ENCODE assay signal across 8 cellular contexts in genomic region chr12:57088442-57089258, GRCh38. TPM values are rescaled to one million over a fixed set of nuclear protein-coding genes. Genes with fewer than 3 reads are reported as not detected.
A peak's percentile ranks its signal among the peaks of the same experiment; 100 is the strongest.
DNase-seq lines count a peak whose midpoint lies in the region; ATAC-seq and TF ChIP-seq lines count a peak whose summit lies in the region.

Gene NAB2 (plus strand): TSS chr12:57089114. CDS start chr12:57089272, 158 bp downstream.

- TF ChIP-seq CTCF in GM06990 (IDR thresholded peaks at IDR 0.05; ENCODE audit: insufficient read depth, low read length, poor library complexity, severe bottlenecking), result no peak
- TF ChIP-seq CTCF in HFFc6 (IDR thresholded peaks at IDR 0.05), result no peak
- TF ChIP-seq CTCF in NB4 (IDR thresholded peaks at IDR 0.05; ENCODE audit: low read depth, low read length), result no peak
- TF ChIP-seq CTCF in omental fat pad (IDR thresholded peaks at IDR 0.05), result no peak
- TF ChIP-seq CTCF in suprapubic skin (IDR thresholded peaks at IDR 0.05), result no peak

- DNase-seq in GM06990 (ENCODE audit: extremely low read depth, insufficient read length) (peak; percentile 95), HFFc6 (peak; percentile 92), NB4 (ENCODE audit: low read depth) (peak; percentile 99), glomerular endothelial cell (ENCODE audit: extremely low read depth, low read depth, low spot score) (no peak), omental fat pad (ENCODE audit: low spot score) (peak; percentile 72), suprapubic skin (ENCODE audit: low spot score in 2 of 2) (peak; percentile 98)

- peaks cover 62% of the 10 kb centered on the region for H3K4me1 Mint-ChIP-seq in HFFc6 (ENCODE audit: low read depth)
- peaks cover 72% of the 10 kb centered on the region for H3K4me1 Mint-ChIP-seq in activated naive CD4-positive, alpha-beta T cell treated with anti-CD3 and anti-CD28 coated beads, Interleukin-2, amount 50 U/mL, for 24 hours

- peak; percentile 73 for TF ChIP-seq POLR2A in NB4 (IDR thresholded peaks at IDR 0.05; ENCODE audit: extremely low read depth, insufficient read length)
- TF ChIP-seq POLR2A in suprapubic skin (IDR thresholded peaks at IDR 0.05), result peak; percentile 35 to 76

- H3K4me3 Mint-ChIP-seq in HFFc6, result peak within 1 kb of the TSS; percentile 96
- H3K4me3 Mint-ChIP-seq in activated naive CD4-positive, alpha-beta T cell treated with anti-CD3 and anti-CD28 coated beads, Interleukin-2, amount 50 U/mL, for 24 hours, result peak within 1 kb of the TSS; percentile 96

- peaks cover 15% of the 10 kb centered on the region for H3K27me3 Mint-ChIP-seq in HFFc6 (ENCODE audit: insufficient read depth)
- H3K27me3 Mint-ChIP-seq in activated naive CD4-positive, alpha-beta T cell treated with anti-CD3 and anti-CD28 coated beads, Interleukin-2, amount 50 U/mL, for 24 hours, result no peaks in the 10 kb centered on the region

- H3K36me3 Mint-ChIP-seq in HFFc6 (ENCODE audit: low read depth), result peaks cover 17% of the 10 kb centered on the region
- H3K36me3 Mint-ChIP-seq in activated naive CD4-positive, alpha-beta T cell treated with anti-CD3 and anti-CD28 coated beads, Interleukin-2, amount 50 U/mL, for 24 hours, result peaks cover 7% of the 10 kb centered on the region

- H3K4me3 ChIP-seq in GM06990 (replicated peaks; ENCODE audit: low read depth, low read length) (peak within 1 kb of the TSS; percentile 89), NB4 (ENCODE audit: low read depth, low read length) (peak within 1 kb of the TSS; percentile 82), suprapubic skin (peak within 1 kb of the TSS; percentile 74)

- peak; percentile 53 for ATAC-seq in SK-N-SH treated with all-trans-retinoic acid at 6 μM for 48 hours
- peak; percentile 37 for ATAC-seq in omental fat pad (ENCODE audit: low FRiP score)

- H3K4me1 ChIP-seq in suprapubic skin, result peaks cover 56% of the 10 kb centered on the region

- H3K27me3 ChIP-seq in GM06990 (replicated peaks; ENCODE audit: control insufficient read depth, insufficient read depth, low read length), result no peaks in the 10 kb centered on the region
- H3K27me3 ChIP-seq in suprapubic skin, result no peaks in the 10 kb centered on the region

- peak within 1 kb of the TSS; percentile 98 for H3K27ac Mint-ChIP-seq in HFFc6
- H3K27ac Mint-ChIP-seq in activated naive CD4-positive, alpha-beta T cell treated with anti-CD3 and anti-CD28 coated beads, Interleukin-2, amount 50 U/mL, for 24 hours, result peak within 1 kb of the TSS; percentile 96

- TF ChIP-seq EP300 in suprapubic skin (IDR thresholded peaks at IDR 0.05), result no peak

- no peaks in the 10 kb centered on the region for H3K9me3 ChIP-seq in suprapubic skin

- H3K9me3 Mint-ChIP-seq in HFFc6, result no peaks in the 10 kb centered on the region
- H3K9me3 Mint-ChIP-seq in activated naive CD4-positive, alpha-beta T cell treated with anti-CD3 and anti-CD28 coated beads, Interleukin-2, amount 50 U/mL, for 24 hours, result no peaks in the 10 kb centered on the region

- 2% methylated on average over 34 of the region's 85 CpGs for WGBS in suprapubic skin

- H3K27ac ChIP-seq in suprapubic skin, result peak within 1 kb of the TSS; percentile 97

- H3K36me3 ChIP-seq in GM06990 (ENCODE audit: control insufficient read depth, insufficient read depth, low read length), result peaks cover 7% of the 10 kb centered on the region
- H3K36me3 ChIP-seq in suprapubic skin, result peaks cover 27% of the 10 kb centered on the region

TF ChIP-seq in SK-N-SH treated with all-trans-retinoic acid at 6 μM for 48 hours, 23 proteins besides CTCF, POLR2A, EP300 and RAD21:
- TF ChIP-seq ISL1 (CRISPR knock-in tag; IDR thresholded peaks at IDR 0.05) (no peak), PATZ1 (CRISPR knock-in tag; IDR thresholded peaks at IDR 0.05; ENCODE audit: borderline replicate concordance) (no peak), CREB5 (CRISPR knock-in tag; IDR thresholded peaks at IDR 0.05; ENCODE audit: low read depth) (no peak), POU6F1 (CRISPR knock-in tag; IDR thresholded peaks at IDR 0.05; ENCODE audit: borderline replicate concordance, low read depth) (no peak), BACH2 (CRISPR knock-in tag; IDR thresholded peaks at IDR 0.05; ENCODE audit: borderline replicate concordance) (no peak), ZNF70 (CRISPR knock-in tag; IDR thresholded peaks at IDR 0.05) (no peak), CSRNP3 (CRISPR knock-in tag; IDR thresholded peaks at IDR 0.05) (no peak), ZC3H10 (CRISPR knock-in tag; IDR thresholded peaks at IDR 0.05) (no peak), ZNF8 (CRISPR knock-in tag; IDR thresholded peaks at IDR 0.05) (no peak), SNAI2 (CRISPR knock-in tag; IDR thresholded peaks at IDR 0.05) (no peak), GLIS3 (CRISPR knock-in tag; IDR thresholded peaks at IDR 0.05) (no peak), ZNF565 (CRISPR knock-in tag; conservative IDR thresholded peaks at IDR 0.05; ENCODE audit: low read depth) (no peak), ZFP30 (CRISPR knock-in tag; IDR thresholded peaks at IDR 0.05) (no peak), TOX (CRISPR knock-in tag; IDR thresholded peaks at IDR 0.05; ENCODE audit: borderline replicate concordance) (no peak), RARB (CRISPR knock-in tag; IDR thresholded peaks at IDR 0.05) (no peak), CSDC2 (CRISPR knock-in tag; IDR thresholded peaks at IDR 0.05) (no peak), ZFP3 (CRISPR knock-in tag; IDR thresholded peaks at IDR 0.05) (no peak)

RNA-seq across cellular contexts. Expression of gene NAB2, which starts in this region (rescaled TPM):
- 10 to 100 TPM; 37.9 to 48.1 (median 44.8) TPM for total RNA-seq in HFFc6 (2021; fragmentation: NEBNext Ultra II Directional; extraction: Animal tissue kit (Norgen Biotek cat#: 25700))
- 16.4 and 17.2 TPM in 2 replicates for total RNA-seq in glomerular endothelial cell
- 10 to 100 TPM; 15.1 to 24.7 (median 18.1) TPM for total RNA-seq in omental fat pad
- 10 to 100 TPM; 28.2 to 52.5 (median 36.9) TPM for total RNA-seq in suprapubic skin
